Comparison of ENCODE assay signal across 9 cellular contexts in the genomic region with DNA sequence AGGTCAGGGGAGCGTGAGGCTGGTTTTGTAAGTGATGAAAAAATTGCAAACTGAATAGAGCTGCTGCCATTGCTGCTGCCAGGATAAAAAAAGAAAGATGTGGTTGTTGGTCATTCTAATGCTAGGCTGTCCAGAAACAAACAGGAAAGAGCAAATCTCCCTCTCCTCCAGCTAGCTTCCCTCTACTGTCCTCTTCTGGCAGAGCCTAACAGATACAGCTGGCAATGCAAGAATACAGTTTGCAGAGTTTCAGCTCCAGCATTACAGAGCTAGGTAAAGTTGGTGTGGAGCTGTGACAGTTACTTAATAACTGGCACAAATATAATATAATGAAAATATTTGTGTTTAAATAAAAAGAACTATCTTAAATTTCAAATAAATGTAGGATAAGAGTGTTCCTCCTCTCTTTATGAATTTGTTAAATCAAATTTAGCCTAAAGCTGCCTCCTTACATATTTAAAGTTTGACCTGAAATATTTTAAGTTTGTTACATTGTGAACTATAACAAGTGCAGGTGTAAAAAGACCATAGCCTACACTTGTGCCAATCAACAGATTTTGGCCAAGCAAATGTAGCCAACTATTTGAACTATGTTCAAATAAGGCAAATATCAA.
DNase-seq lines count a peak whose midpoint lies in the region; ATAC-seq, FAIRE-seq and TF ChIP-seq lines count a peak whose summit lies in the region.
"Had no signal": no experiment of that assay in that cellular context is flagged by ENCODE, and none has a peak within 500 bp of the region (broad histone marks: within the 10 kb centered on the region; RNA-seq: fewer than 3 reads in every experiment).

No MANE protein-coding gene starts in this region.

- TF ChIP-seq CTCF in D721Med (IDR thresholded peaks at IDR 0.05; ENCODE audit: insufficient read depth, missing control alignments) (peak; percentile 60), OCI-LY3 (IDR thresholded peaks at IDR 0.05; ENCODE audit: low read depth, low read length) (peak; percentile 43)

- H3K36me3 Mint-ChIP-seq in naive thymus-derived CD4-positive, alpha-beta T cell: no peaks in the 10 kb centered on the region

- H3K79me2 ChIP-seq in OCI-LY3 (ENCODE audit: low read length): no peaks in the 10 kb centered on the region

- peak; percentile 68 for ATAC-seq in GM21737 (IDR thresholded peaks at IDR 0.05; ENCODE audit: unreplicated experiment)
- ATAC-seq in naive thymus-derived CD4-positive, alpha-beta T cell: no peak

- no peaks in the 10 kb centered on the region for H3K9me3 Mint-ChIP-seq in naive thymus-derived CD4-positive, alpha-beta T cell

- H3K27ac Mint-ChIP-seq in naive thymus-derived CD4-positive, alpha-beta T cell: no peak overlapping the region

- H3K9me3 ChIP-seq in OCI-LY3 (ENCODE audit: insufficient read depth, low read length): no peaks in the 10 kb centered on the region
- no peaks in the 10 kb centered on the region for H3K9me3 ChIP-seq in naive thymus-derived CD4-positive, alpha-beta T cell (ENCODE audit: control insufficient read depth in 2 of 3, low read length in 3 of 3)

- intact Hi-C loops in naive thymus-derived CD4-positive, alpha-beta T cell (cut with micrococcal nuclease): no loop called here
- intact Hi-C loops in posterior vena cava (cut with DNase I): no loop called here

- peaks cover 3 to 34% (median 13%) of the 10 kb centered on the region in 5 donors for H3K27me3 Mint-ChIP-seq in naive thymus-derived CD4-positive, alpha-beta T cell

- no peak overlapping the region for H3K4me3 Mint-ChIP-seq in naive thymus-derived CD4-positive, alpha-beta T cell

- POLR2A ChIA-PET in naive thymus-derived CD4-positive, alpha-beta T cell (lab: Charles Lee): no interaction called here

- H3K4me1 ChIP-seq in OCI-LY3 (ENCODE audit: low read length): no peaks in the 10 kb centered on the region
- no peaks in the 10 kb centered on the region for H3K4me1 ChIP-seq in naive thymus-derived CD4-positive, alpha-beta T cell (ENCODE audit: control insufficient read depth in 2 of 2, insufficient read depth in 2 of 2, low read length in 2 of 2)

- DNase-seq in D721Med (ENCODE audit: insufficient read length, low spot score) (no peak), iPS DF 19.7 (ENCODE audit: low read depth, low spot score) (peak; percentile 54), NCI-H69 (lab: John Stamatoyannopoulos, UW) (no peak), NCI-H748 (lab: John Stamatoyannopoulos, UW; ENCODE audit: unreplicated experiment) (no peak), posterior vena cava (ENCODE audit: low spot score) (no peak)
- DNase-seq in naive thymus-derived CD4-positive, alpha-beta T cell: no peak

- no peak overlapping the region for H3K9ac ChIP-seq in OCI-LY3 (ENCODE audit: low read length)

- H2AFZ ChIP-seq in OCI-LY3 (ENCODE audit: low read depth, low read length): no peak overlapping the region

- CTCF ChIA-PET in naive thymus-derived CD4-positive, alpha-beta T cell (lab: Charles Lee): no interaction called here

- peaks cover 0 to 2% (median 0%) of the 10 kb centered on the region in 7 donors for H3K4me1 Mint-ChIP-seq in naive thymus-derived CD4-positive, alpha-beta T cell

- H3K27ac ChIP-seq in OCI-LY3 (ENCODE audit: low read length): no peak overlapping the region
- no peak overlapping the region for H3K27ac ChIP-seq in naive thymus-derived CD4-positive, alpha-beta T cell (ENCODE audit: low read depth, low read length)

- H3K4me3 ChIP-seq in OCI-LY3 (ENCODE audit: low read length): no peak overlapping the region
- H3K4me3 ChIP-seq in naive thymus-derived CD4-positive, alpha-beta T cell (ENCODE audit: low read length): no peak overlapping the region

- H3K4me2 ChIP-seq in OCI-LY3 (ENCODE audit: low read length): no peak overlapping the region

- no peak for FAIRE-seq in D721Med (lab: Jason Lieb, UNC)
- FAIRE-seq: G401.6 had no signal

- no peaks in the 10 kb centered on the region for H3K36me3 ChIP-seq in OCI-LY3 (replicated peaks; ENCODE audit: low read depth, low read length)
- no peaks in the 10 kb centered on the region for H3K36me3 ChIP-seq in naive thymus-derived CD4-positive, alpha-beta T cell (ENCODE audit: control insufficient read depth in 2 of 3, insufficient read depth in 3 of 3, low read length in 3 of 3)

- H4K20me1 ChIP-seq in OCI-LY3 (ENCODE audit: insufficient read depth, low read length): no peaks in the 10 kb centered on the region

- H3K27me3 ChIP-seq in OCI-LY3 (ENCODE audit: low read depth, low read length): no peaks in the 10 kb centered on the region
- H3K27me3 ChIP-seq in naive thymus-derived CD4-positive, alpha-beta T cell (ENCODE audit: control insufficient read depth in 2 of 2, insufficient read depth in 2 of 2, low read length in 2 of 2): no peaks in the 10 kb centered on the region
